In the genomic region with DNA sequence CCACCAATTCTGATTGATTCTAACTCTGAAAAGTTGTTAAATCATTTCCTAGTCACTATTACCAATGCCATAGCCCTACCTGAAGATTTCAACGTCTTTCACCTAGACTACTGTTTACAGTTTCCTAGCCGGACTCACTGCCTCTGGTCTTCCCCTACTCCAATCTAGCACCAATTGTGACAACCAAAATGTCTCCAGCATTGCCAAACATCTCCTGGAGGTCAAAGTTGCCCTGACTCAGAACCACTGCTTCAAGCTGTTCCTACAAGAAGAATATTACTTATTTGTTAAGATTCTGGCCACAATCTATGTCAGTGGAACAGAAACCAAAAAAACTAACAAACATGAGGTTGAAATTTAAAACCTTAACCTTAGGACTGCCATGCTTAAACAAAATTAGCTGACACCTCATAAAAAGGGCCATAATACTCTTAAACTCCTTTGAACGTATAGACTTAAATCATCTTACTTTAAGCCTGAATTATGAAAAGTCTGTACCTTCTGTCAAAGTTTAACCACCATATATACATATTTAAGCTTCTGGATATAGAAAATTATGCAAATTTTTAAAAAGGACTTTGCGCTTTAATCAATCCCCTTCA, we compare ENCODE assay signal across 8 cellular contexts. TPM values are rescaled to one million over a fixed set of nuclear protein-coding genes. Genes with fewer than 3 reads are reported as not detected.
DNase-seq lines count a peak whose midpoint lies in the region; ATAC-seq and TF ChIP-seq lines count a peak whose summit lies in the region.

No MANE protein-coding gene starts in this region.

- no peaks in the 10 kb centered on the region for H3K9me3 ChIP-seq in CD4-positive, alpha-beta T cell (ENCODE audit: control insufficient read depth, low read length)
- H3K9me3 ChIP-seq in colonic mucosa = no peaks in the 10 kb centered on the region

- CTCF ChIA-PET in CD4-positive, alpha-beta T cell (lab: Charles Lee) = interaction anchor here (0.6 to 1.6 kb wide), 3 partner anchors 14 to 506 kb away, joined by 3 read pairs; no protein-coding TSS in a partner anchor

- peak overlapping the region; percentile 85 for H3K4me3 Mint-ChIP-seq in CD4-positive, alpha-beta T cell
- H3K4me3 Mint-ChIP-seq in nephron = peak overlapping the region; percentile 86 to 91 (median 87)

- DNase-seq in CD4-positive, alpha-beta T cell = no peak
- no peak for DNase-seq in LNCaP clone FGC (ENCODE audit: low read depth)
- no peak for DNase-seq in colonic mucosa
- DNase-seq in GM10266 (ENCODE audit: extremely low spot score) = no peak
- no peak for DNase-seq in iPS-NIHi7 (ENCODE audit: extremely low spot score)

- POLR2A ChIA-PET in CD4-positive, alpha-beta T cell (lab: Charles Lee) = interaction anchor here (0.9 kb wide), 1 partner anchor 277 kb away, joined by 5 read pairs; a partner anchor contains a TSS

- peak overlapping the region in 1 of 2 donors; percentile 91 for H3K9ac ChIP-seq in colonic mucosa (ENCODE audit: low read depth in 2 of 2, low read length in 2 of 2)

- ATAC-seq in CD4-positive, alpha-beta T cell (ENCODE audit: poor library complexity) = no peak
- no peak for ATAC-seq in GM21786 (IDR thresholded peaks at IDR 0.05; ENCODE audit: unreplicated experiment)
- no peak for ATAC-seq in HG02623 (IDR thresholded peaks at IDR 0.05; ENCODE audit: unreplicated experiment)

- H3K27ac Mint-ChIP-seq in CD4-positive, alpha-beta T cell = peak overlapping the region; percentile 79
- peak overlapping the region; percentile 8 to 87 (median 85) for H3K27ac Mint-ChIP-seq in nephron

- TF ChIP-seq CTCF in CD4-positive, alpha-beta T cell (IDR thresholded peaks at IDR 0.05) = no peak
- TF ChIP-seq CTCF in LNCaP clone FGC (IDR thresholded peaks at IDR 0.05; ENCODE audit: control insufficient read depth, extremely low read depth, insufficient read depth) = no peak
- TF ChIP-seq CTCF in colonic mucosa (IDR thresholded peaks at IDR 0.05) = no peak
- no peak for TF ChIP-seq CTCF in nephron (IDR thresholded peaks at IDR 0.05; ENCODE audit: unreplicated experiment in 3 of 3)
- no peak for TF ChIP-seq CTCF in GM10266 (IDR thresholded peaks at IDR 0.05; ENCODE audit: control insufficient read depth, insufficient read depth, low read depth, missing control alignments)

- H3K4me3 ChIP-seq in LNCaP clone FGC (ENCODE audit: low read depth, low read length) = peak overlapping the region; percentile 95
- peak overlapping the region; percentile 95 for H3K4me3 ChIP-seq in colonic mucosa

- H3K27ac ChIP-seq in CD4-positive, alpha-beta T cell (ENCODE audit: low read depth, low read length) = no peak overlapping the region
- H3K27ac ChIP-seq in colonic mucosa = peak overlapping the region; percentile 92

- H3K4me1 Mint-ChIP-seq in CD4-positive, alpha-beta T cell (ENCODE audit: low read depth) = peaks cover 42% of the 10 kb centered on the region
- H3K4me1 Mint-ChIP-seq in nephron = peaks cover 20% of the 10 kb centered on the region

- intact Hi-C loops in CD4-positive, alpha-beta T cell (cut with DNase I, micrococcal nuclease) = loop anchor here (1.0 to 5.0 kb wide), 7 partner anchors 78 to 623 kb away; a partner anchor contains a TSS
- intact Hi-C loops in colonic mucosa (cut with DNase I) = loop anchor here (2.0 to 5.0 kb wide), 2 partner anchors 279 to 508 kb away; no protein-coding TSS in a partner anchor

- peaks cover 4% of the 10 kb centered on the region for H3K4me1 ChIP-seq in colonic mucosa

- no peaks in the 10 kb centered on the region for H3K9me3 Mint-ChIP-seq in CD4-positive, alpha-beta T cell
- H3K9me3 Mint-ChIP-seq in nephron = no peaks in the 10 kb centered on the region

- H3K36me3 ChIP-seq in colonic mucosa = peaks cover 7% of the 10 kb centered on the region

- H3K27me3 Mint-ChIP-seq in CD4-positive, alpha-beta T cell = no peaks in the 10 kb centered on the region
- H3K27me3 Mint-ChIP-seq in nephron (ENCODE audit: low read depth) = no peaks in the 10 kb centered on the region

- no peaks in the 10 kb centered on the region for H3K27me3 ChIP-seq in CD4-positive, alpha-beta T cell (ENCODE audit: control insufficient read depth, insufficient read depth, low read length)
- H3K27me3 ChIP-seq in colonic mucosa = no peaks in the 10 kb centered on the region

- peaks cover 45% of the 10 kb centered on the region for H3K36me3 Mint-ChIP-seq in CD4-positive, alpha-beta T cell (ENCODE audit: low read depth)
- peaks cover 39% of the 10 kb centered on the region for H3K36me3 Mint-ChIP-seq in nephron (ENCODE audit: low read depth)

RNA-seq across cellular contexts. Expression of a gene that starts 2.1 kb away (rescaled TPM):
- total RNA-seq in CD4-positive, alpha-beta T cell = 10 to 100 TPM; 80.0 to 80.6 TPM
- total RNA-seq in colonic mucosa = 10 to 100 TPM; 63.8 to 68.0 TPM
